18 cellular contexts compared by ENCODE assay signal in genomic region chr2:205654878-205655601, GRCh38. TPM values are rescaled to one million over a fixed set of nuclear protein-coding genes. Genes with fewer than 3 reads are reported as not detected.
A peak's percentile ranks its signal among the peaks of the same experiment; 100 is the strongest.
DNase-seq lines count a peak whose midpoint lies in the region; ATAC-seq, FAIRE-seq and TF ChIP-seq lines count a peak whose summit lies in the region.
"Had no signal": no experiment of that assay in that cellular context is flagged by ENCODE, and none has a peak within 500 bp of the region (broad histone marks: within the 10 kb centered on the region; RNA-seq: fewer than 3 reads in every experiment).

No MANE protein-coding gene starts in this region.

- H3K27ac ChIP-seq in kidney (ENCODE audit: low read depth in 2 of 2, low read length in 2 of 2): no peak overlapping the region
- H3K27ac ChIP-seq: ovary, upper lobe of left lung, VCaP had no signal

- no peak for DNase-seq in stimulated activated naive CD8-positive, alpha-beta T cell treated with anti-CD3 and anti-CD28 coated beads, Interleukin-15, Interleukin-2, amounts not matched to agents 100 U/mL and 50 U/mL, for 24 hours
- DNase-seq in stimulated activated naive CD8-positive, alpha-beta T cell treated with anti-CD3 and anti-CD28 coated beads, Interleukin-15, amount 100 ng/mL, for 72 hours: no peak
- no peak for DNase-seq in activated naive CD8-positive, alpha-beta T cell treated with anti-CD3 and anti-CD28 coated beads, Interleukin-2, amount 50 U/mL, for 24 hours
- DNase-seq in foreskin fibroblast (peak; percentile 83 to 91), NCI-H2227 (lab: John Stamatoyannopoulos, UW; ENCODE audit: unreplicated experiment) (no peak), NCI-H82 treated with DMSO at 0.1 percent for 48 hours (lab: John Stamatoyannopoulos, UW; ENCODE audit: unreplicated experiment) (no peak), kidney (no peak)
- DNase-seq in stimulated activated naive B cell treated with anti-CD40 and anti-IgM and Interleukin-4, amounts not matched to agents 10 μg/mL and 1 μg/mL and 100 μg/mL, for 72 hours: no peak
- DNase-seq: DMS79; hypothalamus; NCI-H82; ovary; stimulated activated CD4-positive, alpha-beta T cell treated with anti-CD3 and anti-CD28 coated beads, Interleukin-15, amount 100 ng/mL, for 24 hours; upper lobe of left lung had no signal

- intact Hi-C loops in kidney (cut with DNase I): no loop called here

- no peaks in the 10 kb centered on the region for H3K9me3 ChIP-seq in kidney (ENCODE audit: control insufficient read depth in 1 of 2, low read length in 2 of 2)
- H3K9me3 ChIP-seq: ovary, upper lobe of left lung had no signal

- no peaks in the 10 kb centered on the region for H3K36me3 Mint-ChIP-seq in activated naive CD8-positive, alpha-beta T cell treated with anti-CD3 and anti-CD28 coated beads, Interleukin-2, amount 50 U/mL, for 24 hours (ENCODE audit: low read depth)
- H3K36me3 Mint-ChIP-seq in stimulated activated naive B cell treated with anti-CD40 and anti-IgM and Interleukin-4, amounts not matched to agents 10 μg/mL and 1 μg/mL and 100 μg/mL, for 72 hours: no peaks in the 10 kb centered on the region
- H3K36me3 Mint-ChIP-seq: activated naive CD8-positive, alpha-beta T cell; memory B cell had no signal

- FAIRE-seq in kidney (lab: Jason Lieb, UNC): no peak

- no peak overlapping the region for H3K4me3 Mint-ChIP-seq in stimulated activated naive CD8-positive, alpha-beta T cell treated with anti-CD3 and anti-CD28 coated beads, Interleukin-15, amount 100 ng/mL, for 72 hours
- H3K4me3 Mint-ChIP-seq in activated naive CD8-positive, alpha-beta T cell treated with anti-CD3 and anti-CD28 coated beads, Interleukin-2, amount 50 U/mL, for 24 hours: no peak overlapping the region
- no peak overlapping the region for H3K4me3 Mint-ChIP-seq in stimulated activated naive B cell treated with anti-CD40 and anti-IgM and Interleukin-4, amounts not matched to agents 10 μg/mL and 1 μg/mL and 100 μg/mL, for 72 hours
- H3K4me3 Mint-ChIP-seq: activated naive CD8-positive, alpha-beta T cell; memory B cell had no signal

- no peak for TF ChIP-seq CTCF in foreskin fibroblast (IDR thresholded peaks at IDR 0.05; ENCODE audit: low read depth, low read length)
- no peak for TF ChIP-seq CTCF in kidney (IDR thresholded peaks at IDR 0.05; ENCODE audit: borderline replicate concordance, extremely low read depth, insufficient read depth)

- ATAC-seq in stimulated activated naive CD8-positive, alpha-beta T cell treated with anti-CD3 and anti-CD28 coated beads, Interleukin-15, Interleukin-2, amounts not matched to agents 100 U/mL and 50 U/mL, for 24 hours: peak; percentile 58
- no peak for ATAC-seq in stimulated activated naive CD8-positive, alpha-beta T cell treated with anti-CD3 and anti-CD28 coated beads, Interleukin-15, amount 100 ng/mL, for 72 hours
- ATAC-seq in activated naive CD8-positive, alpha-beta T cell treated with anti-CD3 and anti-CD28 coated beads, Interleukin-2, amount 50 U/mL, for 24 hours: peak; percentile 69
- ATAC-seq in stimulated activated naive B cell treated with anti-CD40 and anti-IgM and Interleukin-4, amounts not matched to agents 10 μg/mL and 1 μg/mL and 100 μg/mL, for 72 hours (replicated peaks): no peak
- ATAC-seq: HCT116 had no signal

- peaks cover 0 to 5% of the 10 kb centered on the region in 2 donors for H3K9me3 Mint-ChIP-seq in stimulated activated naive CD8-positive, alpha-beta T cell treated with anti-CD3 and anti-CD28 coated beads, Interleukin-15, amount 100 ng/mL, for 72 hours
- H3K9me3 Mint-ChIP-seq in activated naive CD8-positive, alpha-beta T cell treated with anti-CD3 and anti-CD28 coated beads, Interleukin-2, amount 50 U/mL, for 24 hours: no peaks in the 10 kb centered on the region
- no peaks in the 10 kb centered on the region for H3K9me3 Mint-ChIP-seq in stimulated activated naive B cell treated with anti-CD40 and anti-IgM and Interleukin-4, amounts not matched to agents 10 μg/mL and 1 μg/mL and 100 μg/mL, for 72 hours
- H3K9me3 Mint-ChIP-seq: memory B cell had no signal

- H3K4me1 ChIP-seq in kidney (ENCODE audit: control insufficient read depth in 1 of 2, insufficient read depth in 1 of 2, low read depth in 1 of 2, low read length in 2 of 2): no peaks in the 10 kb centered on the region

- no peaks in the 10 kb centered on the region for H3K36me3 ChIP-seq in kidney (ENCODE audit: control insufficient read depth in 1 of 2, insufficient read depth in 2 of 2, low read length in 2 of 2)
- H3K36me3 ChIP-seq: ovary, upper lobe of left lung had no signal

- H3K9ac ChIP-seq in kidney (ENCODE audit: low read length in 2 of 2): no peak overlapping the region

- peaks cover 3% of the 10 kb centered on the region for H3K4me1 Mint-ChIP-seq in stimulated activated naive CD8-positive, alpha-beta T cell treated with anti-CD3 and anti-CD28 coated beads, Interleukin-15, amount 100 ng/mL, for 72 hours
- H3K4me1 Mint-ChIP-seq in activated naive CD8-positive, alpha-beta T cell treated with anti-CD3 and anti-CD28 coated beads, Interleukin-2, amount 50 U/mL, for 24 hours: peaks cover 10% of the 10 kb centered on the region
- H3K4me1 Mint-ChIP-seq in stimulated activated naive B cell treated with anti-CD40 and anti-IgM and Interleukin-4, amounts not matched to agents 10 μg/mL and 1 μg/mL and 100 μg/mL, for 72 hours: peaks cover 6 to 11% of the 10 kb centered on the region in 2 donors

- no peaks in the 10 kb centered on the region for H3K27me3 Mint-ChIP-seq in stimulated activated naive CD8-positive, alpha-beta T cell treated with anti-CD3 and anti-CD28 coated beads, Interleukin-15, amount 100 ng/mL, for 72 hours
- no peaks in the 10 kb centered on the region for H3K27me3 Mint-ChIP-seq in activated naive CD8-positive, alpha-beta T cell treated with anti-CD3 and anti-CD28 coated beads, Interleukin-2, amount 50 U/mL, for 24 hours
- H3K27me3 Mint-ChIP-seq in stimulated activated naive B cell treated with anti-CD40 and anti-IgM and Interleukin-4, amounts not matched to agents 10 μg/mL and 1 μg/mL and 100 μg/mL, for 72 hours: peaks cover 6 to 18% of the 10 kb centered on the region in 2 donors
- H3K27me3 Mint-ChIP-seq: activated naive CD8-positive, alpha-beta T cell had no signal

- no peak overlapping the region for H3K27ac Mint-ChIP-seq in stimulated activated naive CD8-positive, alpha-beta T cell treated with anti-CD3 and anti-CD28 coated beads, Interleukin-15, amount 100 ng/mL, for 72 hours
- H3K27ac Mint-ChIP-seq in activated naive CD8-positive, alpha-beta T cell treated with anti-CD3 and anti-CD28 coated beads, Interleukin-2, amount 50 U/mL, for 24 hours: no peak overlapping the region
- no peak overlapping the region for H3K27ac Mint-ChIP-seq in stimulated activated naive B cell treated with anti-CD40 and anti-IgM and Interleukin-4, amounts not matched to agents 10 μg/mL and 1 μg/mL and 100 μg/mL, for 72 hours
- H3K27ac Mint-ChIP-seq: activated naive CD8-positive, alpha-beta T cell; memory B cell had no signal

- no peak overlapping the region for H3K4me3 ChIP-seq in foreskin fibroblast (ENCODE audit: low read depth in 1 of 2, low read length in 2 of 2)
- H3K4me3 ChIP-seq in kidney (ENCODE audit: low read length in 2 of 2): no peak overlapping the region
- H3K4me3 ChIP-seq: ovary, upper lobe of left lung had no signal

RNA-seq across cellular contexts. Expression of gene NRP2, which starts 27.3 kb away (rescaled TPM):
- total RNA-seq in kidney: 37.7 TPM
- 2.3 TPM for polyA plus RNA-seq in kidney (ENCODE audit: insufficient read depth, low read depth, low replicate concordance)

Comparison
In these comparisons a context has a peak if more than half of its experiments do, and no peak if none do; other contexts are left out.
1. ATAC-seq: peak in stimulated activated naive CD8-positive, alpha-beta T cell treated with anti-CD3 and anti-CD28 coated beads, Interleukin-15, Interleukin-2, amounts not matched to agents 100 U/mL and 50 U/mL, for 24 hours (single experiment) and activated naive CD8-positive, alpha-beta T cell treated with anti-CD3 and anti-CD28 coated beads, Interleukin-2, amount 50 U/mL, for 24 hours (single experiment); none in stimulated activated naive CD8-positive, alpha-beta T cell treated with anti-CD3 and anti-CD28 coated beads, Interleukin-15, amount 100 ng/mL, for 72 hours (single experiment) and stimulated activated naive B cell treated with anti-CD40 and anti-IgM and Interleukin-4, amounts not matched to agents 10 μg/mL and 1 μg/mL and 100 μg/mL, for 72 hours (0 of 2).
2. DNase-seq: peak in foreskin fibroblast (2 of 2); none in stimulated activated naive CD8-positive, alpha-beta T cell treated with anti-CD3 and anti-CD28 coated beads, Interleukin-15, Interleukin-2, amounts not matched to agents 100 U/mL and 50 U/mL, for 24 hours (single experiment), stimulated activated naive CD8-positive, alpha-beta T cell treated with anti-CD3 and anti-CD28 coated beads, Interleukin-15, amount 100 ng/mL, for 72 hours (0 of 2), activated naive CD8-positive, alpha-beta T cell treated with anti-CD3 and anti-CD28 coated beads, Interleukin-2, amount 50 U/mL, for 24 hours (single experiment), NCI-H2227 (single experiment), NCI-H82 treated with DMSO at 0.1 percent for 48 hours (single experiment), kidney (single experiment) and stimulated activated naive B cell treated with anti-CD40 and anti-IgM and Interleukin-4, amounts not matched to agents 10 μg/mL and 1 μg/mL and 100 μg/mL, for 72 hours (single experiment).